2 cellular contexts compared by ENCODE assay signal in the genomic region with DNA sequence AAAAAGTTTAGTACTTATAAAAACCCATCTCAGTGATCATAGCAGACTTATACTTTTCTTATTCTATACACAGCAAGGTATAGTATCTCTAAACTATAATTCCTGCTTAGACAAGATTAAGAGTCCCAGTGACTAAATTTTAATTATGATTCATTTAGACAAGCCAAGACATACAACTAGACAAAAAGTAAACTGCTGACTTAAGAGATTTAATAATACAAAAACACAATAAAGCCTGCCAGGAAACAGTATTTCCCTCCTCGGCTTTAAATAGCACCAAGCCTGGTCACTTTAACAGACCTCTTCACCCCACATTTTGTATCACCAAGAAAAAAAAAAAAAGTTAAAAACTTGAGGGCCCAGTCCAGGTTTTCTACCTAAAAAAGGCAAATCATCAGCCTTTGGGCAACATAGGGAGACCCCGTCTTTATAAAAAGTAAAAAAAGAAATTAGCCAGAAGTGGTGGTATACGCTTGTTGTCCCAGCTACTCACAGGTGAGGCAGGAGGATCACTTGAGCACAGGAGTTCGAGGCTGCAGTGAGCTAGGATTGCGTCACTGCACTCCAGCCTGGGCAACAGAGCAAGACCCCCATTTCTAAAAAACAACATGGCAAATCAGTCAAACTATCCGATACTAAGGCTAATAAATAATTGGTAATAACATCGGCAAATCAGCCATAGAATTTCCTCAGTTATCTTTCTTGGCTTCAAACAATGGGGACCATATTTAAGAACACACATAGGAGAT.
TF ChIP-seq lines count a peak whose summit lies in the region.

No MANE protein-coding gene starts in this region.

TF ChIP-seq in WTC11, 78 proteins besides CTCF, POLR2A, EP300 and RAD21:
- TF ChIP-seq, protein P1, sequence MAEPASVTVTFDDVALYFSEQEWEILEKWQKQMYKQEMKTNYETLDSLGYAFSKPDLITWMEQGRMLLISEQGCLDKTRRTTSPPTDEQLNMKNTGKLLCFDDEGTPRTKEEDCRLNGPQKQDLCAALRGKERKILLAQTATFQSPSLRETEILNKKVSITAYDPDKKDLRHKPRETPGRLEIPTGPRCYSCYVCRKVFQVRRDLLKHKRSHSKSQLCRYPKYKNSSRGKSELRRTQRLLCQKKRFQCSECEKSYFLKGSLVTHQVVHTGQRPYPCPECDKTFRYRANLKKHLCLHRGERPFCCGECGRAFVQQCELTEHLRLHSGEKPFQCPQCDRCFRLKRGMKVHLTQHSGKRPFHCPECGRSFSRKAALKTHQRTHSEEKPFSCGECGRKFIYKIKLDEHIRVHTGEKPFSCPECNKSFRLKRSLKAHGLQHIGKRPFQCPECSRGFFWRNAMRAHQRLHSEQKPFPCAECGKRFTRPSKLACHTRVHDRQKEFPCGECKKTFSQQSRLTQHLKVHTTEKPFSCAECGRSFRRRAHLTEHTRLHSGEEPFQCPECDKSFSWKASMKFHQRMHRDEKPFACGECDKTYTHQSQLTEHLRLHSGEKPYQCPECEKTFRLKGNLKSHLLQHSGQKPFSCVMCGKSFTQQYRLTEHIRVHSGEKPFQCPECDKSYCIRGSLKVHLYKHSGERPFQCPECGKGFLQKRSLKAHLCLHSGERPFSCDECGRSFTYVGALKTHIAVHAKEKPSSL (CRISPR knock-in tag; conservative IDR thresholded peaks at IDR 0.05), result no peak
- peak; percentile 92 for TF ChIP-seq ZNF121 (CRISPR knock-in tag; IDR thresholded peaks at IDR 0.05)

TF ChIP-seq in SK-N-SH treated with all-trans-retinoic acid at 6 μM for 48 hours, 23 proteins besides CTCF, POLR2A, EP300 and RAD21:
- TF ChIP-seq, protein P2, sequence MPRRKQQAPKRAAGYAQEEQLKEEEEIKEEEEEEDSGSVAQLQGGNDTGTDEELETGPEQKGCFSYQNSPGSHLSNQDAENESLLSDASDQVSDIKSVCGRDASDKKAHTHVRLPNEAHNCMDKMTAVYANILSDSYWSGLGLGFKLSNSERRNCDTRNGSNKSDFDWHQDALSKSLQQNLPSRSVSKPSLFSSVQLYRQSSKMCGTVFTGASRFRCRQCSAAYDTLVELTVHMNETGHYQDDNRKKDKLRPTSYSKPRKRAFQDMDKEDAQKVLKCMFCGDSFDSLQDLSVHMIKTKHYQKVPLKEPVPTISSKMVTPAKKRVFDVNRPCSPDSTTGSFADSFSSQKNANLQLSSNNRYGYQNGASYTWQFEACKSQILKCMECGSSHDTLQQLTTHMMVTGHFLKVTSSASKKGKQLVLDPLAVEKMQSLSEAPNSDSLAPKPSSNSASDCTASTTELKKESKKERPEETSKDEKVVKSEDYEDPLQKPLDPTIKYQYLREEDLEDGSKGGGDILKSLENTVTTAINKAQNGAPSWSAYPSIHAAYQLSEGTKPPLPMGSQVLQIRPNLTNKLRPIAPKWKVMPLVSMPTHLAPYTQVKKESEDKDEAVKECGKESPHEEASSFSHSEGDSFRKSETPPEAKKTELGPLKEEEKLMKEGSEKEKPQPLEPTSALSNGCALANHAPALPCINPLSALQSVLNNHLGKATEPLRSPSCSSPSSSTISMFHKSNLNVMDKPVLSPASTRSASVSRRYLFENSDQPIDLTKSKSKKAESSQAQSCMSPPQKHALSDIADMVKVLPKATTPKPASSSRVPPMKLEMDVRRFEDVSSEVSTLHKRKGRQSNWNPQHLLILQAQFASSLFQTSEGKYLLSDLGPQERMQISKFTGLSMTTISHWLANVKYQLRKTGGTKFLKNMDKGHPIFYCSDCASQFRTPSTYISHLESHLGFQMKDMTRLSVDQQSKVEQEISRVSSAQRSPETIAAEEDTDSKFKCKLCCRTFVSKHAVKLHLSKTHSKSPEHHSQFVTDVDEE (CRISPR knock-in tag; IDR thresholded peaks at IDR 0.05), result no peak
- TF ChIP-seq TOX (CRISPR knock-in tag; IDR thresholded peaks at IDR 0.05; ENCODE audit: borderline replicate concordance), result no peak
- no peak for TF ChIP-seq ZFP3 (CRISPR knock-in tag; IDR thresholded peaks at IDR 0.05)
- TF ChIP-seq ARNTL (CRISPR knock-in tag; IDR thresholded peaks at IDR 0.05; ENCODE audit: borderline replicate concordance, low read depth), result no peak
- no peak for TF ChIP-seq CSDC2 (CRISPR knock-in tag; IDR thresholded peaks at IDR 0.05)
- no peak for TF ChIP-seq RARB (CRISPR knock-in tag; IDR thresholded peaks at IDR 0.05)
- TF ChIP-seq TCF4 (CRISPR knock-in tag; IDR thresholded peaks at IDR 0.05; ENCODE audit: borderline replicate concordance), result no peak
- TF ChIP-seq PPARA (CRISPR knock-in tag; IDR thresholded peaks at IDR 0.05; ENCODE audit: borderline replicate concordance), result no peak
- TF ChIP-seq BACH2 (CRISPR knock-in tag; IDR thresholded peaks at IDR 0.05; ENCODE audit: borderline replicate concordance), result no peak
